In the genomic region with DNA sequence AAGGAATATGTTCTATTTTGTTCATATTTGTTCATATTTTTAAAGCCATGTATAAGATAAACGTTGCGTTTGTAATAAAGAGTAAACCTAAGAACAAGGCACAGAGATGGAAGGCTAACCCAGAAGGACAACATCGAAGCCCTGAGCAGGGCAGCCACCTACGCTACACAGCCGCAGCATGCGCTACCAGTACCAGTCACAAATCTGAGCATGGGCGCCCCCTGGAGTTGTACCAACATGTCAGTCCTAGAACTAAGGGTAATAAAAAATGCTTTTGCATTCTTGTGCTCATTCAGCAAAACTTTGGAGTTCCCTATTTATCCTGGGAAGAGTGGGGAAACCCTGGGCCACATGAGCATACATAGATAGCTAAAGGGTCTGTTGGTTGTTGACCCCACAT, we compare ENCODE assay signal across 1 cellular context.
TF ChIP-seq lines count a peak whose summit lies in the region.

No MANE protein-coding gene starts in this region.

TF ChIP-seq in H1, 55 proteins besides CTCF, POLR2A, EP300 and RAD21:
- no peak for TF ChIP-seq CREB1 (IDR thresholded peaks at IDR 0.05)
- TF ChIP-seq SP2 (IDR thresholded peaks at IDR 0.05; ENCODE audit: low read length): no peak
- TF ChIP-seq, protein P1, sequence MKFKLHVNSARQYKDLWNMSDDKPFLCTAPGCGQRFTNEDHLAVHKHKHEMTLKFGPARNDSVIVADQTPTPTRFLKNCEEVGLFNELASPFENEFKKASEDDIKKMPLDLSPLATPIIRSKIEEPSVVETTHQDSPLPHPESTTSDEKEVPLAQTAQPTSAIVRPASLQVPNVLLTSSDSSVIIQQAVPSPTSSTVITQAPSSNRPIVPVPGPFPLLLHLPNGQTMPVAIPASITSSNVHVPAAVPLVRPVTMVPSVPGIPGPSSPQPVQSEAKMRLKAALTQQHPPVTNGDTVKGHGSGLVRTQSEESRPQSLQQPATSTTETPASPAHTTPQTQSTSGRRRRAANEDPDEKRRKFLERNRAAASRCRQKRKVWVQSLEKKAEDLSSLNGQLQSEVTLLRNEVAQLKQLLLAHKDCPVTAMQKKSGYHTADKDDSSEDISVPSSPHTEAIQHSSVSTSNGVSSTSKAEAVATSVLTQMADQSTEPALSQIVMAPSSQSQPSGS (IDR thresholded peaks at IDR 0.05; ENCODE audit: low read length): no peak
- no peak for TF ChIP-seq CTBP2 (IDR thresholded peaks at IDR 0.05; ENCODE audit: borderline replicate concordance, insufficient read depth, insufficient read length, low read length)
- no peak for TF ChIP-seq ASH2L (IDR thresholded peaks at IDR 0.05; ENCODE audit: low read length)
- TF ChIP-seq KDM4A (IDR thresholded peaks at IDR 0.05; ENCODE audit: low read depth, low read length, severe bottlenecking): no peak
- TF ChIP-seq BRCA1 (IDR thresholded peaks at IDR 0.05; ENCODE audit: low read depth, low read length): no peak
- TF ChIP-seq GABPA (IDR thresholded peaks at IDR 0.05; ENCODE audit: borderline replicate concordance, insufficient read depth, low read length): no peak
- TF ChIP-seq TAF1 (IDR thresholded peaks at IDR 0.05; ENCODE audit: low read depth, low read length): no peak
- no peak for TF ChIP-seq NANOG (IDR thresholded peaks at IDR 0.05; ENCODE audit: insufficient read depth, low read depth, low read length, poor library complexity, severe bottlenecking)
- no peak for TF ChIP-seq CBX5 (IDR thresholded peaks at IDR 0.05; ENCODE audit: low read depth, low read length)
- TF ChIP-seq TCF12 (IDR thresholded peaks at IDR 0.05; ENCODE audit: low read depth, low read length): no peak
- TF ChIP-seq, protein P2, sequence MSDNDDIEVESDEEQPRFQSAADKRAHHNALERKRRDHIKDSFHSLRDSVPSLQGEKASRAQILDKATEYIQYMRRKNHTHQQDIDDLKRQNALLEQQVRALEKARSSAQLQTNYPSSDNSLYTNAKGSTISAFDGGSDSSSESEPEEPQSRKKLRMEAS (IDR thresholded peaks at IDR 0.05): no peak
